2 cellular contexts compared by ENCODE assay signal in the genomic region with DNA sequence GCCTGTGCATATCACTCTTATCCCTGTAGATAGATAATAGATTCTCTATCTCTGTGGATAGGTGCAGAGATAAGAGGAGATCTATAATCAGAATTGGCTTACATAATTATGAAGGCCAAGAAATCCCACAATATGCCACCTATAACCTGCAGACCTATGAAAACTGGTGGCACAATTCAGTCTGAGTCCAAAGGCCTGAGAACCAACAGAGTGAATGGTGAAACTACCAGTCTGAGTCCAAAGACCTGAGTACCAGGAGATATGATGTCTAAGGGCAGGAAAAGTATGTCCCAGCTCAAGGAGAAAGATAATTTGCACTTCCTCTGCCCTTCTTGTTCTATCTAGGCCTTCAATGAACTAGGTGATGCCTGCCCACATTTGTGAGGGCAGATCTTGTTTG. TPM values are rescaled to one million over a fixed set of nuclear protein-coding genes. Genes with fewer than 3 reads are reported as not detected.
"Had no signal": no experiment of that assay in that cellular context is flagged by ENCODE, and none has a peak within 500 bp of the region (broad histone marks: within the 10 kb centered on the region; RNA-seq: fewer than 3 reads in every experiment).

No MANE protein-coding gene starts in this region.

RNA-seq across cellular contexts. Expression of a gene that starts 54.6 kb away (rescaled TPM):
- total RNA-seq: activated CD4-positive, alpha-beta memory T cell treated with anti-CD3 and anti-CD28 coated beads for 36 hours; WTC11 had no signal
